8 cellular contexts compared by ENCODE assay signal in the genomic region with DNA sequence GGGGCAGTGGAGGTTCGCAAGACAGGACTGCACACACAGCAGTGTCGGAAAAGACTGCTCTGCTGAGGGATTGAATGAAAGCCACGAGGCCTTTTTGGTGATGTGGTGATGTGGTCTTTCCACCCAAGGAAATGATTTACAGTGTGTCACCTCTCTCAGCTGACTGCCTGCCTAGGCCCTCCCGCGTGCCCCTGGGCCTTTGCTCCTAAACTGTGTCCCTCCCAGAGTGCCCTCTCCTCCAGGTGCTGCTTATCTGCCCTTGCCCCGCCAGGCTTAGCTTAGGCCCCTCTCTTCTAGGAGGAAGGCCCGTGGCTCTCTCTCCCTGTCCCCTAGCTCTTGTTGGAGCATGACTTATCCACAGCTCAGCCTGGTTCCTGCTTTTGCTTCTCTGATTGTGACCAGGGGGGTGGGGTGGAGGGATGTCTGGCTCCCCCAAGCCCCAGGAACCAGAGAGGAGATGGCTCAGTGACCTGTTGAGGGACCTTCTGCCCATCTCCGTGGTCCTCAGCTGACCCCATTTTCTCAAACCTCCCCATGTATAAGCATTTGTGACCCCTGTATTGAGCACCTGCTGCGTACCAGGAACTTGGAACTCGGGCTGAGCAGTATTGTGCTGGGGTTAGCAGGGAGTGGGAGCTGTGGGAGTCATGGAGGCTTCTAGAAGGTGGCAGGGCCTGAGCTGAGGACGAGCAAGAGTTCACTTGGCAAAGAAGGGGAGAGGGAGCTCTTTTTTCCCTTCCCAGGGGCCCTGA. TPM values are rescaled to one million over a fixed set of nuclear protein-coding genes. Genes with fewer than 3 reads are reported as not detected.
DNase-seq lines count a peak whose midpoint lies in the region; ATAC-seq and TF ChIP-seq lines count a peak whose summit lies in the region.

No MANE protein-coding gene starts in this region.

- H3K27ac ChIP-seq in MM.1S (ENCODE audit: low read length), result no peak overlapping the region

- H3K9ac ChIP-seq in MM.1S (ENCODE audit: low read length), result no peak overlapping the region

- peak overlapping the region; percentile 35 for H3K4me3 Mint-ChIP-seq in activated T-helper 1 cell treated with anti-CD3 and anti-CD28 coated beads, Interleukin-12 subunit alpha, Interleukin-12 subunit beta, Interleukin-2, Interleukin-4 antibody, amounts not matched to agents 30 ng/mL and 10 ng/mL and 1 ng/mL, durations not matched to agents 14 hours and 24 hours and 36 hours
- H3K4me3 Mint-ChIP-seq in memory B cell, result peak overlapping the region; percentile 56

- H3K4me1 ChIP-seq in MM.1S (ENCODE audit: low read length), result peaks cover 6% of the 10 kb centered on the region; the same call in 1 of the 2 replicates

- no peaks in the 10 kb centered on the region for H3K36me3 Mint-ChIP-seq in activated naive CD4-positive, alpha-beta T cell treated with anti-CD3 and anti-CD28 coated beads, Interleukin-2, amount 50 U/mL, for 72 hours
- H3K36me3 Mint-ChIP-seq in activated T-helper 1 cell treated with anti-CD3 and anti-CD28 coated beads, Interleukin-12 subunit alpha, Interleukin-12 subunit beta, Interleukin-2, Interleukin-4 antibody, amounts not matched to agents 30 ng/mL and 10 ng/mL and 1 ng/mL, durations not matched to agents 14 hours and 24 hours and 36 hours (ENCODE audit: low read depth), result peaks cover 2% of the 10 kb centered on the region
- H3K36me3 Mint-ChIP-seq in memory B cell, result peaks cover 4% of the 10 kb centered on the region

- DNase-seq in activated naive CD4-positive, alpha-beta T cell treated with anti-CD3 and anti-CD28 coated beads, Interleukin-2, amount 50 U/mL, for 72 hours (ENCODE audit: low spot score in 2 of 2), result peak in 1 of 2 donors; percentile 54
- no peak for DNase-seq in activated naive CD4-positive, alpha-beta T cell (lab: John Stamatoyannopoulos, UW)
- DNase-seq in activated T-helper 1 cell treated with anti-CD3 and anti-CD28 coated beads, Interleukin-12 subunit alpha, Interleukin-12 subunit beta, Interleukin-2, Interleukin-4 antibody, amounts not matched to agents 30 ng/mL and 10 ng/mL and 1 ng/mL, durations not matched to agents 14 hours and 24 hours and 36 hours (ENCODE audit: low spot score), result no peak
- no peak for DNase-seq in memory B cell (ENCODE audit: low spot score in 2 of 2)
- DNase-seq in ureter (ENCODE audit: low spot score), result peak; percentile 37
- DNase-seq in MM.1S, result no peak
- DNase-seq in NCI-H2227 treated with DMSO at 0.1 percent for 48 hours (lab: John Stamatoyannopoulos, UW), result no peak
- DNase-seq in DMS153 (lab: John Stamatoyannopoulos, UW), result no peak

- H4K20me1 ChIP-seq in MM.1S (ENCODE audit: insufficient read depth, low read length), result no peaks in the 10 kb centered on the region

- peak; percentile 70 to 75 for ATAC-seq in activated naive CD4-positive, alpha-beta T cell treated with anti-CD3 and anti-CD28 coated beads, Interleukin-2, amount 50 U/mL, for 72 hours
- no peak for ATAC-seq in memory B cell (ENCODE audit: low read depth)

- H3K36me3 ChIP-seq in MM.1S (replicated peaks; ENCODE audit: insufficient read depth, low read length), result no peaks in the 10 kb centered on the region

- no peaks in the 10 kb centered on the region for H3K9me2 ChIP-seq in MM.1S (replicated peaks; ENCODE audit: insufficient read depth, low read length)

- no peaks in the 10 kb centered on the region for H3K27me3 ChIP-seq in MM.1S (replicated peaks; ENCODE audit: insufficient read depth, low read length)

- peak overlapping the region in 1 of 2 donors; percentile 1 for H3K27ac Mint-ChIP-seq in activated naive CD4-positive, alpha-beta T cell treated with anti-CD3 and anti-CD28 coated beads, Interleukin-2, amount 50 U/mL, for 72 hours
- H3K27ac Mint-ChIP-seq in activated T-helper 1 cell treated with anti-CD3 and anti-CD28 coated beads, Interleukin-12 subunit alpha, Interleukin-12 subunit beta, Interleukin-2, Interleukin-4 antibody, amounts not matched to agents 30 ng/mL and 10 ng/mL and 1 ng/mL, durations not matched to agents 14 hours and 24 hours and 36 hours, result no peak overlapping the region
- H3K27ac Mint-ChIP-seq in memory B cell, result peak overlapping the region; percentile 80

- no peaks in the 10 kb centered on the region for H3K9me3 Mint-ChIP-seq in activated naive CD4-positive, alpha-beta T cell treated with anti-CD3 and anti-CD28 coated beads, Interleukin-2, amount 50 U/mL, for 72 hours
- H3K9me3 Mint-ChIP-seq in activated T-helper 1 cell treated with anti-CD3 and anti-CD28 coated beads, Interleukin-12 subunit alpha, Interleukin-12 subunit beta, Interleukin-2, Interleukin-4 antibody, amounts not matched to agents 30 ng/mL and 10 ng/mL and 1 ng/mL, durations not matched to agents 14 hours and 24 hours and 36 hours, result no peaks in the 10 kb centered on the region
- no peaks in the 10 kb centered on the region for H3K9me3 Mint-ChIP-seq in memory B cell

- intact Hi-C loops in activated T-helper 1 cell treated with anti-CD3 and anti-CD28 coated beads, Interleukin-12 subunit alpha, Interleukin-12 subunit beta, Interleukin-2, Interleukin-4 antibody, amounts not matched to agents 30 ng/mL and 10 ng/mL and 1 ng/mL, durations not matched to agents 14 hours and 24 hours and 36 hours (cut with micrococcal nuclease), result no loop called here

- H3K27me3 Mint-ChIP-seq in activated T-helper 1 cell treated with anti-CD3 and anti-CD28 coated beads, Interleukin-12 subunit alpha, Interleukin-12 subunit beta, Interleukin-2, Interleukin-4 antibody, amounts not matched to agents 30 ng/mL and 10 ng/mL and 1 ng/mL, durations not matched to agents 14 hours and 24 hours and 36 hours (ENCODE audit: insufficient read depth), result peaks cover 4% of the 10 kb centered on the region
- H3K27me3 Mint-ChIP-seq in memory B cell, result no peaks in the 10 kb centered on the region

- no peak overlapping the region for H3K4me2 ChIP-seq in MM.1S (ENCODE audit: low read depth, low read length)

- H3K79me2 ChIP-seq in MM.1S (ENCODE audit: low read length), result no peaks in the 10 kb centered on the region

- peaks cover 21% of the 10 kb centered on the region for H3K4me1 Mint-ChIP-seq in activated T-helper 1 cell treated with anti-CD3 and anti-CD28 coated beads, Interleukin-12 subunit alpha, Interleukin-12 subunit beta, Interleukin-2, Interleukin-4 antibody, amounts not matched to agents 30 ng/mL and 10 ng/mL and 1 ng/mL, durations not matched to agents 14 hours and 24 hours and 36 hours (ENCODE audit: low read depth)
- H3K4me1 Mint-ChIP-seq in memory B cell, result peaks cover 14% of the 10 kb centered on the region

- no peak for TF ChIP-seq CTCF in MM.1S (IDR thresholded peaks at IDR 0.05; ENCODE audit: low read length)

- no peak overlapping the region for H3K4me3 ChIP-seq in MM.1S (ENCODE audit: low read length)

- H3F3A ChIP-seq in MM.1S (ENCODE audit: insufficient read depth, low read length), result no peaks in the 10 kb centered on the region

- H2AFZ ChIP-seq in MM.1S (ENCODE audit: low read length), result no peak overlapping the region

- H3K9me3 ChIP-seq in MM.1S (replicated peaks; ENCODE audit: insufficient read depth, low read length), result no peaks in the 10 kb centered on the region

RNA-seq across cellular contexts. Expression of gene SRC, which starts 2.1 kb away (rescaled TPM):
- total RNA-seq in activated naive CD4-positive, alpha-beta T cell treated with anti-CD3 and anti-CD28 coated beads, Interleukin-2, amount 50 U/mL, for 72 hours, result 1 to 10 TPM; 5.4 to 8.3 TPM
- total RNA-seq in activated T-helper 1 cell treated with anti-CD3 and anti-CD28 coated beads, Interleukin-12 subunit alpha, Interleukin-12 subunit beta, Interleukin-2, Interleukin-4 antibody, amounts not matched to agents 30 ng/mL and 10 ng/mL and 1 ng/mL, durations not matched to agents 14 hours and 24 hours and 36 hours, result 6.2 and 6.4 TPM in 2 replicates
- 166 TPM for total RNA-seq in ureter

RNA-seq across cellular contexts. Expression of gene MANBAL, which starts 58.6 kb away (rescaled TPM):
- total RNA-seq in activated naive CD4-positive, alpha-beta T cell treated with anti-CD3 and anti-CD28 coated beads, Interleukin-2, amount 50 U/mL, for 72 hours, result 1 to 10 TPM; 7.8 to 9.8 TPM
- 14.6 and 16.4 TPM in 2 replicates for total RNA-seq in activated T-helper 1 cell treated with anti-CD3 and anti-CD28 coated beads, Interleukin-12 subunit alpha, Interleukin-12 subunit beta, Interleukin-2, Interleukin-4 antibody, amounts not matched to agents 30 ng/mL and 10 ng/mL and 1 ng/mL, durations not matched to agents 14 hours and 24 hours and 36 hours
- 73.9 TPM for total RNA-seq in ureter

Comparison
In these comparisons a context has a peak if more than half of its experiments do, and no peak if none do; other contexts are left out.
1. RNA of gene SRC, which starts 2.1 kb away (total RNA-seq): 166 TPM in ureter (single experiment); 5.4 to 8.3 TPM in activated naive CD4-positive, alpha-beta T cell treated with anti-CD3 and anti-CD28 coated beads, Interleukin-2, amount 50 U/mL, for 72 hours and 6.2 to 6.4 TPM in activated T-helper 1 cell treated with anti-CD3 and anti-CD28 coated beads, Interleukin-12 subunit alpha, Interleukin-12 subunit beta, Interleukin-2, Interleukin-4 antibody, amounts not matched to agents 30 ng/mL and 10 ng/mL and 1 ng/mL, durations not matched to agents 14 hours and 24 hours and 36 hours; every median in the first group is over 10 times any median in the second.